In genomic region chr17:81858170-81858966, GRCh38 we compare ENCODE assay signal across 9 cellular contexts. TPM values are rescaled to one million over a fixed set of nuclear protein-coding genes. Genes with fewer than 3 reads are reported as not detected.
DNase-seq lines count a peak whose midpoint lies in the region; ATAC-seq and TF ChIP-seq lines count a peak whose summit lies in the region.
"Had no signal": no experiment of that assay in that cellular context is flagged by ENCODE, and none has a peak within 500 bp of the region (broad histone marks: within the 10 kb centered on the region; RNA-seq: fewer than 3 reads in every experiment).

No MANE protein-coding gene starts in this region.

- ATAC-seq in GM19035 (IDR thresholded peaks at IDR 0.05; ENCODE audit: unreplicated experiment), result no peak

- peaks cover 32% of the 10 kb centered on the region for H3K36me3 ChIP-seq in H7 (replicated peaks; ENCODE audit: control insufficient read depth, insufficient read depth, low read length)
- peaks cover 0 to 50% (median 0%) of the 10 kb centered on the region in 3 donors for H3K36me3 ChIP-seq in Peyer's patch
- peaks cover 54% of the 10 kb centered on the region for H3K36me3 ChIP-seq in skeletal muscle satellite cell (ENCODE audit: insufficient read depth, low read length)
- H3K36me3 ChIP-seq in tibial artery, result peaks cover 28 to 61% (median 34%) of the 10 kb centered on the region in 3 donors

- H3K4me2 ChIP-seq in skeletal muscle satellite cell (ENCODE audit: low read length), result peak overlapping the region; percentile 96

- H3K9me3 ChIP-seq in Peyer's patch (no peaks in the 10 kb centered on the region), skeletal muscle satellite cell (replicated peaks; ENCODE audit: low read length) (no peaks in the 10 kb centered on the region), tibial artery (no peaks in the 10 kb centered on the region)
- H3K9me3 ChIP-seq: SJCRH30 had no signal

- DNase-seq in H7 (peak; percentile 27), Peyer's patch (no peak), epithelial cell of prostate (ENCODE audit: low read depth, low spot score) (no peak), tibial artery (no peak), NCI-H446 (lab: John Stamatoyannopoulos, UW) (no peak)
- DNase-seq: GOT3, SJCRH30 had no signal

- H3K27me3 ChIP-seq in H7 (ENCODE audit: control insufficient read depth, insufficient read depth, low read length) (no peaks in the 10 kb centered on the region), Peyer's patch (no peaks in the 10 kb centered on the region), skeletal muscle satellite cell (ENCODE audit: control insufficient read depth, insufficient read depth, low read length) (no peaks in the 10 kb centered on the region), tibial artery (no peaks in the 10 kb centered on the region)
- H3K27me3 ChIP-seq: SJCRH30 had no signal

- H3K4me1 ChIP-seq in Peyer's patch, result peaks cover 0 to 63% (median 19%) of the 10 kb centered on the region in 4 donors
- H3K4me1 ChIP-seq in skeletal muscle satellite cell (ENCODE audit: control insufficient read depth, insufficient read depth, low read length), result peaks cover 40% of the 10 kb centered on the region
- peaks cover 0 to 52% (median 36%) of the 10 kb centered on the region in 4 donors for H3K4me1 ChIP-seq in tibial artery

- H3K27ac ChIP-seq in Peyer's patch (peak overlapping the region in 2 of 4 donors; percentile 27 to 97), epithelial cell of prostate (peak overlapping the region; percentile 95), tibial artery (no peak overlapping the region)
- H3K27ac ChIP-seq: SJCRH30 had no signal

- H3K9ac ChIP-seq in skeletal muscle satellite cell (ENCODE audit: low read depth, low read length), result peak overlapping the region; percentile 90

- H3K4me3 ChIP-seq in H7 (ENCODE audit: insufficient read depth, low read depth, low read length) (no peak overlapping the region), Peyer's patch (peak overlapping the region; percentile 93 to 100 (median 99)), skeletal muscle satellite cell (ENCODE audit: low read length) (peak overlapping the region; percentile 95), tibial artery (peak overlapping the region in 1 of 2 donors; percentile 96)

- no peak for TF ChIP-seq POLR2A in Peyer's patch (IDR thresholded peaks at IDR 0.05)

- intact Hi-C loops in tibial artery (cut with DNase I; ENCODE audit: low total_unique reads), result loop anchor here (5.0 kb wide), 1 partner anchor 1049 kb away; no protein-coding TSS in a partner anchor

- no peak for TF ChIP-seq CTCF in Peyer's patch (IDR thresholded peaks at IDR 0.05)
- TF ChIP-seq CTCF in tibial artery (IDR thresholded peaks at IDR 0.05), result no peak

RNA-seq across cellular contexts. Expression of gene P4HB, which starts 2.0 kb away (rescaled TPM):
- total RNA-seq in H7 (2014; rRNA removed; shearing (Covaris generic)), result 421 and 528 TPM in 2 replicates
- 1,000 to 10,000 TPM in 3 of 4 donors, 100 to 1,000 TPM in 1; 326 to 1,290 (median 1,196) TPM for total RNA-seq in Peyer's patch
- 1,387 and 1,428 TPM in 2 replicates for total RNA-seq in skeletal muscle satellite cell (2012; rRNA removed)

RNA-seq across cellular contexts. Expression of gene ARHGDIA, which starts 12.8 kb away (rescaled TPM):
- 127 and 158 TPM in 2 replicates for total RNA-seq in H7 (2014; rRNA removed; shearing (Covaris generic))
- 100 to 1,000 TPM; 282 to 475 (median 350) TPM for total RNA-seq in Peyer's patch
- 197 and 245 TPM in 2 replicates for total RNA-seq in skeletal muscle satellite cell (2012; rRNA removed)

RNA-seq across cellular contexts. Expression of gene PPP1R27, which starts 23.5 kb away (rescaled TPM):
- total RNA-seq in H7 (2014; rRNA removed; shearing (Covaris generic)), result not detected in 2 replicates
- total RNA-seq in Peyer's patch, result not detected
- 0.44 TPM in 1 of 2 replicates, not detected in the other for total RNA-seq in skeletal muscle satellite cell (2012; rRNA removed)
- total RNA-seq: SJCRH30 had no signal

RNA-seq across cellular contexts. Expression of gene MCRIP1, which starts 25.3 kb away (rescaled TPM):
- 180 and 204 TPM in 2 replicates for total RNA-seq in H7 (2014; rRNA removed; shearing (Covaris generic))
- 10 to 100 TPM; 19.6 to 47.9 (median 28.8) TPM for total RNA-seq in Peyer's patch
- 91.5 and 125 TPM in 2 replicates for total RNA-seq in skeletal muscle satellite cell (2012; rRNA removed)

RNA-seq across cellular contexts. Expression of gene ALYREF, which starts 33.0 kb away (rescaled TPM):
- 195 and 271 TPM in 2 replicates for total RNA-seq in H7 (2014; rRNA removed; shearing (Covaris generic))
- total RNA-seq in Peyer's patch, result 10 to 100 TPM; 38.9 to 96.6 (median 45.3) TPM
- 148 and 159 TPM in 2 replicates for total RNA-seq in skeletal muscle satellite cell (2012; rRNA removed)
